ENCODE assay signal across 1 cellular context in genomic region chr16:53893731-53894435, GRCh38.
TF ChIP-seq lines count a peak whose summit lies in the region.

No MANE protein-coding gene starts in this region.

TF ChIP-seq in HEK293, 187 proteins besides CTCF, POLR2A, EP300 and RAD21 (continued from another document and continues in another):
- TF ChIP-seq ZNF692 (tag by site-specific recombination; IDR thresholded peaks at IDR 0.05) = peak; percentile 91
- no peak for TF ChIP-seq ZNF433 (tag by site-specific recombination; IDR thresholded peaks at IDR 0.05; ENCODE audit: low read depth)
- no peak for TF ChIP-seq ZNF292 (tag by site-specific recombination; IDR thresholded peaks at IDR 0.05; ENCODE audit: borderline replicate concordance, low read depth)
- TF ChIP-seq YY2 (tag by site-specific recombination; IDR thresholded peaks at IDR 0.05) = no peak
- TF ChIP-seq ZNF513 (tag by site-specific recombination; IDR thresholded peaks at IDR 0.05) = peak; percentile 62
- TF ChIP-seq ZNF24 (tag by site-specific recombination; IDR thresholded peaks at IDR 0.05) = no peak
- TF ChIP-seq ZBTB26 (tag by site-specific recombination; optimal IDR thresholded peaks at IDR 0.05) = no peak
- TF ChIP-seq BCL6B (tag by site-specific recombination; IDR thresholded peaks at IDR 0.05) = no peak
- TF ChIP-seq ZNF174 (tag by site-specific recombination; IDR thresholded peaks at IDR 0.05) = no peak
- no peak for TF ChIP-seq ZBTB44 (tag by site-specific recombination; IDR thresholded peaks at IDR 0.05)
- no peak for TF ChIP-seq KLF10 (tag by site-specific recombination; IDR thresholded peaks at IDR 0.05)
- TF ChIP-seq BCL11A (tag by site-specific recombination; IDR thresholded peaks at IDR 0.05; ENCODE audit: low read depth) = no peak
- TF ChIP-seq ZNF600 (tag by site-specific recombination; IDR thresholded peaks at IDR 0.05) = no peak
- no peak for TF ChIP-seq ZNF175 (tag by site-specific recombination; IDR thresholded peaks at IDR 0.05)
- no peak for TF ChIP-seq ZNF707 (tag by site-specific recombination; IDR thresholded peaks at IDR 0.05)
- no peak for TF ChIP-seq ZNF114 (tag by site-specific recombination; IDR thresholded peaks at IDR 0.05)
- TF ChIP-seq ZNF16 (tag by site-specific recombination; IDR thresholded peaks at IDR 0.05; ENCODE audit: low read depth) = no peak
- no peak for TF ChIP-seq PRDM4 (tag by site-specific recombination; IDR thresholded peaks at IDR 0.05)
- no peak for TF ChIP-seq ZNF202 (tag by site-specific recombination; IDR thresholded peaks at IDR 0.05; ENCODE audit: borderline replicate concordance)
- TF ChIP-seq ZNF610 (tag by site-specific recombination; IDR thresholded peaks at IDR 0.05; ENCODE audit: borderline replicate concordance) = no peak
- TF ChIP-seq ZXDB (tag by site-specific recombination; IDR thresholded peaks at IDR 0.05) = 0 out of 2 replicates have a peak, but pooled peaks have one; percentile 58
- no peak for TF ChIP-seq ZNF416 (tag by site-specific recombination; IDR thresholded peaks at IDR 0.05)
- TF ChIP-seq ZBTB1 (tag by site-specific recombination; IDR thresholded peaks at IDR 0.05) = no peak
- no peak for TF ChIP-seq ZNF621 (tag by site-specific recombination; IDR thresholded peaks at IDR 0.05)
- no peak for TF ChIP-seq ZNF560 (tag by site-specific recombination; IDR thresholded peaks at IDR 0.05; ENCODE audit: borderline replicate concordance)
- TF ChIP-seq ZBTB20 (tag by site-specific recombination; IDR thresholded peaks at IDR 0.05) = no peak
- no peak for TF ChIP-seq KLF1 (tag by site-specific recombination; IDR thresholded peaks at IDR 0.05)
- TF ChIP-seq ZNF514 (tag by site-specific recombination; IDR thresholded peaks at IDR 0.05) = no peak
- no peak for TF ChIP-seq SETDB1 (IDR thresholded peaks at IDR 0.05; ENCODE audit: insufficient read length, low read length)
- TF ChIP-seq SP7 (tag by site-specific recombination; IDR thresholded peaks at IDR 0.05) = peak; percentile 95
- peak; percentile 47; the same call in 1 of the 2 replicates for TF ChIP-seq IKZF3 (tag by site-specific recombination; IDR thresholded peaks at IDR 0.05)
- TF ChIP-seq ZNF580 (tag by site-specific recombination; IDR thresholded peaks at IDR 0.05) = no peak
- 0 out of 2 replicates have a peak, but pooled peaks have one; percentile 33 for TF ChIP-seq ZNF184 (tag by site-specific recombination; IDR thresholded peaks at IDR 0.05)
- no peak for TF ChIP-seq ZNF596 (tag by site-specific recombination; IDR thresholded peaks at IDR 0.05)
- no peak for TF ChIP-seq ZNF677 (tag by site-specific recombination; IDR thresholded peaks at IDR 0.05)
- peak; percentile 58; the same call in 1 of the 2 replicates for TF ChIP-seq ZNF10 (tag by site-specific recombination; IDR thresholded peaks at IDR 0.05)
- no peak for TF ChIP-seq ZSCAN16 (tag by site-specific recombination; IDR thresholded peaks at IDR 0.05)
- no peak for TF ChIP-seq SALL2 (tag by site-specific recombination; IDR thresholded peaks at IDR 0.05; ENCODE audit: borderline replicate concordance)
- peak; percentile 48; the same call in 1 of the 2 replicates for TF ChIP-seq PRDM6 (tag by site-specific recombination; IDR thresholded peaks at IDR 0.05)
- TF ChIP-seq ZNF266 (tag by site-specific recombination; IDR thresholded peaks at IDR 0.05; ENCODE audit: low read depth) = no peak
- TF ChIP-seq GLI2 (tag by site-specific recombination; IDR thresholded peaks at IDR 0.05; ENCODE audit: borderline replicate concordance, low read depth) = no peak
- no peak for TF ChIP-seq ZFP37 (tag by site-specific recombination; IDR thresholded peaks at IDR 0.05)
- TF ChIP-seq ZNF830 (tag by site-specific recombination; IDR thresholded peaks at IDR 0.05; ENCODE audit: low read depth) = no peak
- TF ChIP-seq ZNF398 (tag by site-specific recombination; IDR thresholded peaks at IDR 0.05) = no peak
- no peak for TF ChIP-seq AEBP2 (tag by site-specific recombination; IDR thresholded peaks at IDR 0.05; ENCODE audit: borderline replicate concordance)
- no peak for TF ChIP-seq ZNF658 (tag by site-specific recombination; IDR thresholded peaks at IDR 0.05)
- TF ChIP-seq ZSCAN4 (tag by site-specific recombination; IDR thresholded peaks at IDR 0.05) = no peak
- no peak for TF ChIP-seq ZSCAN5A (tag by site-specific recombination; IDR thresholded peaks at IDR 0.05)
